In genomic region chr17:65910836-65911235, GRCh38 we compare ENCODE assay signal across 10 cellular contexts.
"Had no signal": no experiment of that assay in that cellular context is flagged by ENCODE, and none has a peak within 500 bp of the region (broad histone marks: within the 10 kb centered on the region; RNA-seq: fewer than 3 reads in every experiment).

No MANE protein-coding gene starts in this region.

- H3K4me2 ChIP-seq: GM23338 had no signal

- H3K4me1 ChIP-seq: HAP-1 had no signal

- H3K4me3 ChIP-seq: GM23248, GM23338, HAP-1 had no signal

- H2AFZ ChIP-seq: GM23248, GM23338 had no signal

- ATAC-seq: GM23338 had no signal

- H3K27ac ChIP-seq: GM23248 had no signal

- DNase-seq: GM23248, GOT3, H7, H9, HCEC 1CT, HFFc6 had no signal

- H3K9ac ChIP-seq: GM23248 had no signal

- FAIRE-seq: H1, H54 had no signal

- H3K36me3 ChIP-seq: HAP-1 had no signal

- H3K9me3 ChIP-seq: HAP-1 had no signal
